In genomic region chr19:14033946-14034345, GRCh38 we compare ENCODE assay signal across 2 cellular contexts.
TF ChIP-seq lines count a peak whose summit lies in the region.

No MANE protein-coding gene starts in this region.

TF ChIP-seq in HEK293, 187 proteins besides CTCF, POLR2A, EP300 and RAD21:
- TF ChIP-seq ZNF768 (tag by site-specific recombination; IDR thresholded peaks at IDR 0.05) (peak; percentile 96), ZNF23 (tag by site-specific recombination; IDR thresholded peaks at IDR 0.05; ENCODE audit: borderline replicate concordance) (no peak)

TF ChIP-seq in GM12878, 131 proteins besides CTCF, POLR2A, EP300 and RAD21:
- TF ChIP-seq ELK1 (IDR thresholded peaks at IDR 0.05; ENCODE audit: low read depth, low read length) (no peak), E2F8 (IDR thresholded peaks at IDR 0.05; ENCODE audit: low read depth, partially characterized antibody) (no peak), NFXL1 (IDR thresholded peaks at IDR 0.05; ENCODE audit: borderline replicate concordance) (peak; percentile 79; the same call in 1 of the 2 replicates), EGR1 (IDR thresholded peaks at IDR 0.05; ENCODE audit: borderline replicate concordance in 1 of 2, low read depth in 2 of 2, low read length in 2 of 2) (no peak), CBX5 (IDR thresholded peaks at IDR 0.05; ENCODE audit: low read depth) (no peak), SMARCA5 (IDR thresholded peaks at IDR 0.05) (peak; percentile 79; the same call in 1 of the 2 replicates), ZNF217 (IDR thresholded peaks at IDR 0.05) (peak; percentile 77; the same call in 1 of the 2 replicates)
TF ChIP-seq in GM12878: peak in this region for 3.
